In genomic region chr12:121423682-121424631, GRCh38 we compare ENCODE assay signal across 13 cellular contexts. TPM values are rescaled to one million over a fixed set of nuclear protein-coding genes. Genes with fewer than 3 reads are reported as not detected.
A peak's percentile ranks its signal among the peaks of the same experiment; 100 is the strongest.
DNase-seq lines count a peak whose midpoint lies in the region; ATAC-seq and TF ChIP-seq lines count a peak whose summit lies in the region.
"Had no signal": no experiment of that assay in that cellular context is flagged by ENCODE, and none has a peak within 500 bp of the region (broad histone marks: within the 10 kb centered on the region; RNA-seq: fewer than 3 reads in every experiment).

No MANE protein-coding gene starts in this region.

- H3K4me2 ChIP-seq in Karpas-422 (ENCODE audit: low read depth, low read length, poor library complexity, severe bottlenecking) (no peak overlapping the region), neural progenitor cell (no peak overlapping the region)
- H3K4me2 ChIP-seq: KMS-11 had no signal

- peaks cover 4 to 13% (median 8%) of the 10 kb centered on the region in 3 donors for H3K4me1 Mint-ChIP-seq in CD8-positive, alpha-beta memory T cell
- peaks cover 21% of the 10 kb centered on the region for H3K4me1 Mint-ChIP-seq in dendritic cell treated with granulocyte-macrophage colony-stimulating factor and Interleukin-4, amounts not matched to agents 40 ng/mL and 50 ng/mL, for 4 days (ENCODE audit: low read depth)
- H3K4me1 Mint-ChIP-seq in naive thymus-derived CD8-positive, alpha-beta T cell = peaks cover 6 to 14% (median 11%) of the 10 kb centered on the region in 4 donors
- H3K4me1 Mint-ChIP-seq in neural progenitor cell = no peaks in the 10 kb centered on the region

- peaks cover 0 to 93% (median 18%) of the 10 kb centered on the region in 3 donors for H3K36me3 Mint-ChIP-seq in CD8-positive, alpha-beta memory T cell
- peaks cover 93% of the 10 kb centered on the region for H3K36me3 Mint-ChIP-seq in dendritic cell treated with granulocyte-macrophage colony-stimulating factor and Interleukin-4, amounts not matched to agents 40 ng/mL and 50 ng/mL, for 4 days (ENCODE audit: low read depth)
- H3K36me3 Mint-ChIP-seq in naive thymus-derived CD8-positive, alpha-beta T cell = peaks cover 0 to 97% (median 19%) of the 10 kb centered on the region in 3 donors
- H3K36me3 Mint-ChIP-seq in neural progenitor cell = peaks cover 37% of the 10 kb centered on the region

- H2AFZ ChIP-seq in Karpas-422 (ENCODE audit: low read length) (no peak overlapping the region), neural progenitor cell (replicated peaks) (no peak overlapping the region)

- DNase-seq in CD8-positive, alpha-beta memory T cell = no peak
- no peak for DNase-seq in Karpas-422
- DNase-seq in naive thymus-derived CD8-positive, alpha-beta T cell = no peak
- no peak for DNase-seq in GOT3 (lab: John Stamatoyannopoulos, UW)
- no peak for DNase-seq in neural progenitor cell (ENCODE audit: low spot score)
- DNase-seq in GM13977 (ENCODE audit: low spot score) = no peak
- DNase-seq: NCI-H2107 had no signal

- no peak overlapping the region for H3K4me3 ChIP-seq in CD8-positive, alpha-beta memory T cell (ENCODE audit: low read length)
- H3K4me3 ChIP-seq in Karpas-422 (ENCODE audit: low read length) (no peak overlapping the region), neural progenitor cell (no peak overlapping the region)
- H3K4me3 ChIP-seq: lung had no signal

- no peaks in the 10 kb centered on the region for H3K9me3 ChIP-seq in CD8-positive, alpha-beta memory T cell (ENCODE audit: low read length)
- H3K9me3 ChIP-seq in Karpas-422 (ENCODE audit: low read length) = no peaks in the 10 kb centered on the region
- no peaks in the 10 kb centered on the region for H3K9me3 ChIP-seq in neural progenitor cell (ENCODE audit: low read depth)

- H4K20me1 ChIP-seq in Karpas-422 (ENCODE audit: insufficient read depth, low read depth, low read length) (0 out of 2 replicates have a peak, but pooled peaks cover 3% of the 10 kb centered on the region), neural progenitor cell (ENCODE audit: low read depth) (no peaks in the 10 kb centered on the region)

- POLR2A ChIA-PET in CD8-positive, alpha-beta memory T cell (lab: Charles Lee) = no interaction called here
- POLR2A ChIA-PET in naive thymus-derived CD8-positive, alpha-beta T cell (lab: Charles Lee) = interaction anchor here (0.7 to 1.4 kb wide), 2 partner anchors 8 to 24 kb away, joined by 3 read pairs; partner anchors contain the start of gene RNF34

- H3F3A ChIP-seq in neural progenitor cell (ENCODE audit: low read depth) = peaks cover 26% of the 10 kb centered on the region

- peak overlapping the region in 2 of 8 donors; percentile 12 to 66 for H3K27ac Mint-ChIP-seq in CD8-positive, alpha-beta memory T cell
- H3K27ac Mint-ChIP-seq in dendritic cell treated with granulocyte-macrophage colony-stimulating factor and Interleukin-4, amounts not matched to agents 40 ng/mL and 50 ng/mL, for 4 days = peak overlapping the region; percentile 60
- H3K27ac Mint-ChIP-seq in naive thymus-derived CD8-positive, alpha-beta T cell = peak overlapping the region in 8 of 10 donors; percentile 2 to 77 (median 47)
- H3K27ac Mint-ChIP-seq in neural progenitor cell = no peak overlapping the region
- H3K27ac Mint-ChIP-seq: activated T-helper 2 cell treated with anti-CD3 and anti-CD28 coated beads, Interferon-gamma antibody, Interleukin-2, Interleukin-4, amounts not matched to agents 10 μg/mL and 5 μg/mL and 100 μg/mL, durations not matched to agents 14 hours and 24 hours and 36 hours had no signal

- H3K27me3 Mint-ChIP-seq in CD8-positive, alpha-beta memory T cell = no peaks in the 10 kb centered on the region
- H3K27me3 Mint-ChIP-seq in dendritic cell treated with granulocyte-macrophage colony-stimulating factor and Interleukin-4, amounts not matched to agents 40 ng/mL and 50 ng/mL, for 4 days = no peaks in the 10 kb centered on the region
- no peaks in the 10 kb centered on the region for H3K27me3 Mint-ChIP-seq in naive thymus-derived CD8-positive, alpha-beta T cell
- H3K27me3 Mint-ChIP-seq in neural progenitor cell (ENCODE audit: insufficient read depth, low read depth) = peaks cover 2% of the 10 kb centered on the region

- in situ Hi-C loops in GM13977 (cut with MboI; ENCODE audit: low pct_unique_long_range_greater_than_20kb, low sequenced_read_pairs, unreplicated experiment) = no loop called here

- TF ChIP-seq CTCF in neural progenitor cell (IDR thresholded peaks at IDR 0.05) (no peak), GM13977 (IDR thresholded peaks at IDR 0.05; ENCODE audit: extremely low read depth, insufficient read depth, missing control alignments) (no peak)

- H3K27me3 ChIP-seq in CD8-positive, alpha-beta memory T cell (ENCODE audit: insufficient read depth, low read length, poor library complexity, severe bottlenecking) = no peaks in the 10 kb centered on the region
- H3K27me3 ChIP-seq in Karpas-422 (ENCODE audit: low read length) (no peaks in the 10 kb centered on the region), neural progenitor cell (no peaks in the 10 kb centered on the region)

- H3K27ac ChIP-seq in CD8-positive, alpha-beta memory T cell (ENCODE audit: low read depth, low read length) = peak overlapping the region; percentile 2
- H3K27ac ChIP-seq in Karpas-422 (ENCODE audit: low read length) (peak overlapping the region; percentile 92; the same call in 1 of the 2 replicates), neural progenitor cell (no peak overlapping the region)
- H3K27ac ChIP-seq: epithelial cell of prostate, KMS-11 had no signal

- peaks cover 82% of the 10 kb centered on the region for H3K36me3 ChIP-seq in CD8-positive, alpha-beta memory T cell (ENCODE audit: insufficient read depth, low read length)
- peaks cover 80% of the 10 kb centered on the region for H3K36me3 ChIP-seq in Karpas-422 (ENCODE audit: insufficient read depth, low read length)
- H3K36me3 ChIP-seq in neural progenitor cell = peaks cover 22% of the 10 kb centered on the region

- H3K4me3 Mint-ChIP-seq in CD8-positive, alpha-beta memory T cell = no peak overlapping the region
- H3K4me3 Mint-ChIP-seq in dendritic cell treated with granulocyte-macrophage colony-stimulating factor and Interleukin-4, amounts not matched to agents 40 ng/mL and 50 ng/mL, for 4 days = no peak overlapping the region
- H3K4me3 Mint-ChIP-seq in naive thymus-derived CD8-positive, alpha-beta T cell = no peak overlapping the region
- H3K4me3 Mint-ChIP-seq in neural progenitor cell = no peak overlapping the region

- intact Hi-C loops in dendritic cell treated with granulocyte-macrophage colony-stimulating factor and Interleukin-4, amounts not matched to agents 40 ng/mL and 50 ng/mL, for 4 days (cut with micrococcal nuclease) = no loop called here

- CTCF ChIA-PET in CD8-positive, alpha-beta memory T cell (lab: Charles Lee) = interaction anchor here (1.1 to 2.8 kb wide), 3 partner anchors 19 to 259 kb away, joined by 3 to 12 read pairs (median 4); no protein-coding TSS in a partner anchor

- H3K9ac ChIP-seq in Karpas-422 (ENCODE audit: low read length) = no peak overlapping the region
- H3K9ac ChIP-seq in neural progenitor cell = no peak overlapping the region
- H3K9ac ChIP-seq: KMS-11 had no signal

- no peaks in the 10 kb centered on the region for H3K4me1 ChIP-seq in CD8-positive, alpha-beta memory T cell (ENCODE audit: insufficient read depth, low read length)
- peaks cover 18% of the 10 kb centered on the region for H3K4me1 ChIP-seq in Karpas-422 (ENCODE audit: low read length)
- no peaks in the 10 kb centered on the region for H3K4me1 ChIP-seq in neural progenitor cell

- H3K9me3 Mint-ChIP-seq in CD8-positive, alpha-beta memory T cell = no peaks in the 10 kb centered on the region
- no peaks in the 10 kb centered on the region for H3K9me3 Mint-ChIP-seq in dendritic cell treated with granulocyte-macrophage colony-stimulating factor and Interleukin-4, amounts not matched to agents 40 ng/mL and 50 ng/mL, for 4 days
- H3K9me3 Mint-ChIP-seq in naive thymus-derived CD8-positive, alpha-beta T cell = no peaks in the 10 kb centered on the region
- no peaks in the 10 kb centered on the region for H3K9me3 Mint-ChIP-seq in neural progenitor cell
- H3K9me3 Mint-ChIP-seq: activated T-helper 2 cell treated with anti-CD3 and anti-CD28 coated beads, Interferon-gamma antibody, Interleukin-2, Interleukin-4, amounts not matched to agents 10 μg/mL and 5 μg/mL and 100 μg/mL, durations not matched to agents 14 hours and 24 hours and 36 hours had no signal

- ATAC-seq in naive thymus-derived CD8-positive, alpha-beta T cell = no peak
- ATAC-seq in SK-N-SH treated with all-trans-retinoic acid at 6 μM for 48 hours = no peak

- peaks cover 27% of the 10 kb centered on the region for H3K79me2 ChIP-seq in Karpas-422 (ENCODE audit: low read length)
- H3K79me2 ChIP-seq in neural progenitor cell (ENCODE audit: low read depth) = no peaks in the 10 kb centered on the region

- H3K9me2 ChIP-seq in Karpas-422 (replicated peaks; ENCODE audit: insufficient read depth, low read length) = no peaks in the 10 kb centered on the region

TF ChIP-seq in SK-N-SH treated with all-trans-retinoic acid at 6 μM for 48 hours, 23 proteins besides CTCF, POLR2A, EP300 and RAD21:
- TF ChIP-seq OSR1 (CRISPR knock-in tag; IDR thresholded peaks at IDR 0.05) = no peak
- TF ChIP-seq ARNTL (CRISPR knock-in tag; IDR thresholded peaks at IDR 0.05; ENCODE audit: borderline replicate concordance, low read depth) = no peak
- TF ChIP-seq SNAI2 (CRISPR knock-in tag; IDR thresholded peaks at IDR 0.05) = no peak
- no peak for TF ChIP-seq PATZ1 (CRISPR knock-in tag; IDR thresholded peaks at IDR 0.05; ENCODE audit: borderline replicate concordance)

RNA-seq across cellular contexts. Expression of gene RNF34, which starts 24.0 kb away (rescaled TPM):
- 10 to 100 TPM; 85.5 to 90.8 TPM for total RNA-seq in CD8-positive, alpha-beta memory T cell
- polyA plus RNA-seq in CD8-positive, alpha-beta memory T cell = 72.1 TPM
- total RNA-seq in Karpas-422 (2014; rRNA removed; shearing (Covaris generic); ENCODE audit: low replicate concordance) = 66.6 and 109 TPM in 2 replicates
- 10 to 100 TPM; 74.8 to 77.1 TPM for total RNA-seq in naive thymus-derived CD8-positive, alpha-beta T cell
- polyA plus RNA-seq in naive thymus-derived CD8-positive, alpha-beta T cell = 10 to 100 TPM; 34.5 to 49.0 (median 36.2) TPM
- 57.8 and 65.8 TPM in 2 replicates for total RNA-seq in neural progenitor cell (ENCODE audit: low replicate concordance)
